In genomic region chr3:112642912-112643506, GRCh38 we compare ENCODE assay signal across 8 cellular contexts. TPM values are rescaled to one million over a fixed set of nuclear protein-coding genes. Genes with fewer than 3 reads are reported as not detected.
DNase-seq lines count a peak whose midpoint lies in the region; ATAC-seq, FAIRE-seq and TF ChIP-seq lines count a peak whose summit lies in the region.

No MANE protein-coding gene starts in this region.

- POLR2A ChIA-PET in naive thymus-derived CD4-positive, alpha-beta T cell (lab: Charles Lee) = interaction anchor here (0.6 kb wide), 1 partner anchor 814 kb away, joined by 3 read pairs; no protein-coding TSS in a partner anchor

- WGBS in HUES64 = 18% methylated on average over 9 of the region's 10 CpGs

- DNase-seq in D721Med (ENCODE audit: insufficient read length, low spot score) (peak; percentile 56), NT2/D1 (ENCODE audit: low read depth, low spot score) (peak; percentile 89), erythroblast (lab: John Stamatoyannopoulos, UW) (peak; percentile 86 to 91)
- peak; percentile 55 for DNase-seq in activated CD8-positive, alpha-beta memory T cell treated with anti-CD3 and anti-CD28 coated beads, Interleukin-2, amount 50 U/mL, for 24 hours (ENCODE audit: extremely low read depth)
- DNase-seq in naive thymus-derived CD4-positive, alpha-beta T cell = peak; percentile 51 to 80 (median 72)
- DNase-seq in stimulated activated effector memory CD8-positive, alpha-beta T cell treated with anti-CD3 and anti-CD28 coated beads, Interleukin-12 subunit alpha, Interleukin-12 subunit beta, amount 100 ng/mL, for 72 hours (ENCODE audit: low spot score in 2 of 2) = peak; percentile 69 to 87

- H3K9me3 Mint-ChIP-seq in naive thymus-derived CD4-positive, alpha-beta T cell = no peaks in the 10 kb centered on the region
- H3K9me3 Mint-ChIP-seq in stimulated activated effector memory CD8-positive, alpha-beta T cell treated with anti-CD3 and anti-CD28 coated beads, Interleukin-12 subunit alpha, Interleukin-12 subunit beta, amount 100 ng/mL, for 72 hours = no peaks in the 10 kb centered on the region

- H3K4me1 ChIP-seq in HUES64 (ENCODE audit: insufficient read depth, low read length) = peaks cover 61% of the 10 kb centered on the region
- peaks cover 7% of the 10 kb centered on the region for H3K4me1 ChIP-seq in NT2/D1 (ENCODE audit: insufficient read depth, insufficient read length)
- peaks cover 0 to 14% of the 10 kb centered on the region in 2 donors for H3K4me1 ChIP-seq in naive thymus-derived CD4-positive, alpha-beta T cell (ENCODE audit: control insufficient read depth in 2 of 2, insufficient read depth in 2 of 2, low read length in 2 of 2)

- TF ChIP-seq POLR2A in erythroblast (IDR thresholded peaks at IDR 0.05; ENCODE audit: low read length) = no peak

- peaks cover 0 to 1% (median 0%) of the 10 kb centered on the region in 5 donors for H3K36me3 Mint-ChIP-seq in naive thymus-derived CD4-positive, alpha-beta T cell
- H3K36me3 Mint-ChIP-seq in stimulated activated effector memory CD8-positive, alpha-beta T cell treated with anti-CD3 and anti-CD28 coated beads, Interleukin-12 subunit alpha, Interleukin-12 subunit beta, amount 100 ng/mL, for 72 hours = no peaks in the 10 kb centered on the region

- H3K27ac ChIP-seq in HUES64 (ENCODE audit: low read depth, low read length) = no peak overlapping the region
- no peak overlapping the region for H3K27ac ChIP-seq in naive thymus-derived CD4-positive, alpha-beta T cell (ENCODE audit: low read depth, low read length)

- peaks cover 0 to 16% (median 11%) of the 10 kb centered on the region in 5 donors for H3K27me3 Mint-ChIP-seq in naive thymus-derived CD4-positive, alpha-beta T cell

- peak; percentile 81 for ATAC-seq in GM21526 (IDR thresholded peaks at IDR 0.05; ENCODE audit: low FRiP score, unreplicated experiment)
- peak; percentile 97 for ATAC-seq in naive thymus-derived CD4-positive, alpha-beta T cell
- ATAC-seq in stimulated activated effector memory CD8-positive, alpha-beta T cell treated with anti-CD3 and anti-CD28 coated beads, Interleukin-12 subunit alpha, Interleukin-12 subunit beta, amount 100 ng/mL, for 72 hours = peak; percentile 97

- H3K9me3 ChIP-seq in HUES64 (ENCODE audit: insufficient read depth, low read depth, low read length) = no peaks in the 10 kb centered on the region
- no peaks in the 10 kb centered on the region for H3K9me3 ChIP-seq in NT2/D1 (ENCODE audit: insufficient read depth, low read length)
- H3K9me3 ChIP-seq in naive thymus-derived CD4-positive, alpha-beta T cell (ENCODE audit: control insufficient read depth in 2 of 3, low read length in 3 of 3) = no peaks in the 10 kb centered on the region

- peak; percentile 87 for TF ChIP-seq CTCF in D721Med (IDR thresholded peaks at IDR 0.05; ENCODE audit: insufficient read depth, missing control alignments)

- peak overlapping the region in 2 of 9 donors; percentile 41 to 57 for H3K27ac Mint-ChIP-seq in naive thymus-derived CD4-positive, alpha-beta T cell
- H3K27ac Mint-ChIP-seq in stimulated activated effector memory CD8-positive, alpha-beta T cell treated with anti-CD3 and anti-CD28 coated beads, Interleukin-12 subunit alpha, Interleukin-12 subunit beta, amount 100 ng/mL, for 72 hours = peak overlapping the region; percentile 6

- H3K4me3 Mint-ChIP-seq in naive thymus-derived CD4-positive, alpha-beta T cell = peak overlapping the region; percentile 6 to 81 (median 66)
- H3K4me3 Mint-ChIP-seq in stimulated activated effector memory CD8-positive, alpha-beta T cell treated with anti-CD3 and anti-CD28 coated beads, Interleukin-12 subunit alpha, Interleukin-12 subunit beta, amount 100 ng/mL, for 72 hours = peak overlapping the region; percentile 53

- H3K4me3 ChIP-seq in HUES64 (ENCODE audit: low read length) (0 out of 2 replicates have a peak overlapping the region, but pooled peaks have one; percentile 1), NT2/D1 (ENCODE audit: insufficient read length, low read depth) (no peak overlapping the region)
- peak overlapping the region; percentile 39 for H3K4me3 ChIP-seq in naive thymus-derived CD4-positive, alpha-beta T cell (ENCODE audit: low read length)

- H3K27me3 ChIP-seq in HUES64 (ENCODE audit: insufficient read depth, low read length) (no peaks in the 10 kb centered on the region), NT2/D1 (ENCODE audit: insufficient read depth, insufficient read length) (no peaks in the 10 kb centered on the region)
- H3K27me3 ChIP-seq in naive thymus-derived CD4-positive, alpha-beta T cell (ENCODE audit: control insufficient read depth in 2 of 2, insufficient read depth in 2 of 2, low read length in 2 of 2) = no peaks in the 10 kb centered on the region

- CTCF ChIA-PET in naive thymus-derived CD4-positive, alpha-beta T cell (lab: Charles Lee) = interaction anchor here (0.7 to 2.9 kb wide), 21 partner anchors 8 to 935 kb away, joined by 3 to 31 read pairs (median 4); partner anchors contain the start of genes CD200R1 and GTPBP8

- H3K9ac ChIP-seq in HUES64 (ENCODE audit: low read depth, low read length) (no peak overlapping the region), NT2/D1 (ENCODE audit: insufficient read length, low read depth) (no peak overlapping the region)

- FAIRE-seq in D721Med (lab: Jason Lieb, UNC) = no peak

- peaks cover 7 to 24% (median 9%) of the 10 kb centered on the region in 7 donors for H3K4me1 Mint-ChIP-seq in naive thymus-derived CD4-positive, alpha-beta T cell
- peaks cover 24% of the 10 kb centered on the region for H3K4me1 Mint-ChIP-seq in stimulated activated effector memory CD8-positive, alpha-beta T cell treated with anti-CD3 and anti-CD28 coated beads, Interleukin-12 subunit alpha, Interleukin-12 subunit beta, amount 100 ng/mL, for 72 hours

- intact Hi-C loops in naive thymus-derived CD4-positive, alpha-beta T cell (cut with micrococcal nuclease) = loop anchor here (1.0 to 5.0 kb wide), 12 partner anchors 34 to 935 kb away; no protein-coding TSS in a partner anchor

- H3K36me3 ChIP-seq in HUES64 (ENCODE audit: insufficient read depth, low read length) (no peaks in the 10 kb centered on the region), NT2/D1 (ENCODE audit: insufficient read depth, insufficient read length, low read length) (no peaks in the 10 kb centered on the region)
- no peaks in the 10 kb centered on the region for H3K36me3 ChIP-seq in naive thymus-derived CD4-positive, alpha-beta T cell (ENCODE audit: control insufficient read depth in 2 of 3, insufficient read depth in 3 of 3, low read length in 3 of 3)

RNA-seq across cellular contexts. Expression of gene CCDC80, which starts 2.1 kb away (rescaled TPM):
- polyA plus RNA-seq in HUES64 (2013, experiment 1 of 2) = 16.4 TPM
- 32.6 TPM for polyA plus RNA-seq in HUES64 (2013, experiment 2 of 2)
- total RNA-seq in naive thymus-derived CD4-positive, alpha-beta T cell = under 1 TPM in 2 of 5 experiments, not detected in 3; 0.05 to 0.12 TPM
- under 1 TPM in 1 of 2 donors, not detected in 1; 0.08 TPM for polyA plus RNA-seq in naive thymus-derived CD4-positive, alpha-beta T cell
